ENCODE assay signal across 8 cellular contexts in genomic region chr1:113391643-113392271, GRCh38. TPM values are rescaled to one million over a fixed set of nuclear protein-coding genes. Genes with fewer than 3 reads are reported as not detected.
DNase-seq lines count a peak whose midpoint lies in the region; ATAC-seq and TF ChIP-seq lines count a peak whose summit lies in the region.

No MANE protein-coding gene starts in this region.

- no peaks in the 10 kb centered on the region for H3K36me3 Mint-ChIP-seq in activated CD4-positive, alpha-beta memory T cell treated with anti-CD3 and anti-CD28 coated beads for 36 hours

- no peaks in the 10 kb centered on the region for H3K27me3 ChIP-seq in prostate gland (replicated peaks; ENCODE audit: insufficient read depth)

- intact Hi-C loops in activated CD4-positive, alpha-beta memory T cell treated with anti-CD3 and anti-CD28 coated beads for 36 hours (cut with micrococcal nuclease): loop anchor here (2.0 to 10.0 kb wide), 8 partner anchors 23 to 1363 kb away; partner anchors contain the start of genes CSDE1, LRIG2, PHTF1 and TRIM33
- intact Hi-C loops in prostate gland (cut with DNase I): no loop called here

- H3K27ac ChIP-seq in C4-2B (peak overlapping the region; percentile 87), prostate gland (peak overlapping the region; percentile 90 to 94)

- no peaks in the 10 kb centered on the region for H3K27me3 Mint-ChIP-seq in activated CD4-positive, alpha-beta memory T cell treated with anti-CD3 and anti-CD28 coated beads for 36 hours

- peak overlapping the region; percentile 85 for H3K4me3 Mint-ChIP-seq in activated CD4-positive, alpha-beta memory T cell treated with anti-CD3 and anti-CD28 coated beads for 36 hours

- DNase-seq in HT-29 (ENCODE audit: low spot score): peak; percentile 73
- peak; percentile 15 for DNase-seq in activated CD4-positive, alpha-beta memory T cell treated with anti-CD3 and anti-CD28 coated beads for 36 hours
- peak; percentile 30 for DNase-seq in fibroblast of the aortic adventitia (ENCODE audit: low read depth)
- peak; percentile 43 for DNase-seq in prostate gland (ENCODE audit: low spot score)
- DNase-seq in GM10266 (ENCODE audit: extremely low spot score): no peak

- POLR2A ChIA-PET in activated CD4-positive, alpha-beta memory T cell treated with anti-CD3 and anti-CD28 coated beads for 36 hours (lab: Charles Lee): interaction anchor here (0.6 kb wide), 1 partner anchor 23 kb away, joined by 3 read pairs; no protein-coding TSS in a partner anchor

- peaks cover 4% of the 10 kb centered on the region for H3K9me3 Mint-ChIP-seq in activated CD4-positive, alpha-beta memory T cell treated with anti-CD3 and anti-CD28 coated beads for 36 hours

- ATAC-seq in GM18519 (IDR thresholded peaks at IDR 0.05; ENCODE audit: low FRiP score, unreplicated experiment) (no peak), HG03159 (IDR thresholded peaks at IDR 0.05; ENCODE audit: unreplicated experiment) (no peak)

- no peaks in the 10 kb centered on the region for H3K4me1 ChIP-seq in prostate gland (replicated peaks)

- peaks cover 27% of the 10 kb centered on the region for H3K4me1 Mint-ChIP-seq in activated CD4-positive, alpha-beta memory T cell treated with anti-CD3 and anti-CD28 coated beads for 36 hours (ENCODE audit: low read depth)

- no peaks in the 10 kb centered on the region for H3K9me3 ChIP-seq in prostate gland

- TF ChIP-seq POLR2A in prostate gland (IDR thresholded peaks at IDR 0.05): no peak

- CTCF ChIA-PET in activated CD4-positive, alpha-beta memory T cell treated with anti-CD3 and anti-CD28 coated beads for 36 hours (lab: Charles Lee): interaction anchor here (0.8 to 1.4 kb wide), 6 partner anchors 23 to 319 kb away, joined by 3 to 6 read pairs (median 3); partner anchors contain the start of gene LRIG2

- TF ChIP-seq CTCF in C4-2B (conservative IDR thresholded peaks at IDR 0.05) (no peak; the same call in 1 of the 2 replicates), fibroblast of the aortic adventitia (IDR thresholded peaks at IDR 0.05; ENCODE audit: insufficient read depth, low read length) (no peak), prostate gland (IDR thresholded peaks at IDR 0.05) (no peak), GM10266 (IDR thresholded peaks at IDR 0.05; ENCODE audit: control insufficient read depth, insufficient read depth, low read depth, missing control alignments) (no peak)

- H3K36me3 ChIP-seq in prostate gland: no peaks in the 10 kb centered on the region

- no peak overlapping the region for H3K27ac Mint-ChIP-seq in activated CD4-positive, alpha-beta memory T cell treated with anti-CD3 and anti-CD28 coated beads for 36 hours

- 4% methylated on average over 9 of the region's 9 CpGs for WGBS in prostate gland

- peak overlapping the region; percentile 94 for H3K4me3 ChIP-seq in fibroblast of the aortic adventitia (ENCODE audit: low read depth, low read length)
- H3K4me3 ChIP-seq in prostate gland: peak overlapping the region; percentile 96 to 97

RNA-seq across cellular contexts. Expression of gene MAGI3, which starts 1.4 kb away (rescaled TPM):
- 19.9 and 20.8 TPM in 2 replicates for total RNA-seq in HT-29 (2014; rRNA removed; shearing (Covaris generic))
- 1 to 10 TPM; 7.3 to 7.4 TPM for total RNA-seq in activated CD4-positive, alpha-beta memory T cell treated with anti-CD3 and anti-CD28 coated beads for 36 hours
- 8.3 and 16.1 TPM in 2 replicates for total RNA-seq in fibroblast of the aortic adventitia (ENCODE audit: low replicate concordance)
- 10 to 100 TPM; 20.2 to 23.2 TPM for total RNA-seq in prostate gland
